In genomic region chr21:31205412-31205811, GRCh38 we compare ENCODE assay signal across 23 cellular contexts.
DNase-seq lines count a peak whose midpoint lies in the region; ATAC-seq, FAIRE-seq and TF ChIP-seq lines count a peak whose summit lies in the region.
"Had no signal": no experiment of that assay in that cellular context is flagged by ENCODE, and none has a peak within 500 bp of the region (broad histone marks: within the 10 kb centered on the region; RNA-seq: fewer than 3 reads in every experiment).

No MANE protein-coding gene starts in this region.

- H3K4me1 ChIP-seq in BLaER1 (peaks cover 72% of the 10 kb centered on the region), adipocyte (ENCODE audit: control insufficient read depth, insufficient read depth, low read length) (peaks cover 33% of the 10 kb centered on the region)
- H3K4me1 ChIP-seq: A549, Caco-2 had no signal

- H3K4me2 ChIP-seq in BLaER1: peak overlapping the region; percentile 73
- H3K4me2 ChIP-seq: A549 had no signal

- H3K4me3 Mint-ChIP-seq in mesothelial cell of epicardium: no peak overlapping the region
- no peak overlapping the region for H3K4me3 Mint-ChIP-seq in activated naive CD8-positive, alpha-beta T cell treated with anti-CD3 and anti-CD28 coated beads, Interleukin-2, amount 50 U/mL, for 24 hours
- H3K4me3 Mint-ChIP-seq: CD4-positive, CD25-positive, alpha-beta regulatory T cell; CD8-positive, alpha-beta T cell had no signal

- no peak for TF ChIP-seq CTCF in mesothelial cell of epicardium (IDR thresholded peaks at IDR 0.05; ENCODE audit: unreplicated experiment)

- H3K4me1 Mint-ChIP-seq in mesothelial cell of epicardium: no peaks in the 10 kb centered on the region
- H3K4me1 Mint-ChIP-seq in activated naive CD8-positive, alpha-beta T cell treated with anti-CD3 and anti-CD28 coated beads, Interleukin-2, amount 50 U/mL, for 24 hours: peaks cover 11% of the 10 kb centered on the region
- H3K4me1 Mint-ChIP-seq: CD4-positive, CD25-positive, alpha-beta regulatory T cell had no signal

- H3K4me3 ChIP-seq in BLaER1 (no peak overlapping the region), adipocyte (ENCODE audit: low read length) (no peak overlapping the region)
- H3K4me3 ChIP-seq: A549, GM23248 had no signal

- H3K27ac Mint-ChIP-seq in mesothelial cell of epicardium: peak overlapping the region; percentile 19
- no peak overlapping the region for H3K27ac Mint-ChIP-seq in activated naive CD8-positive, alpha-beta T cell treated with anti-CD3 and anti-CD28 coated beads, Interleukin-2, amount 50 U/mL, for 24 hours
- H3K27ac Mint-ChIP-seq: CD8-positive, alpha-beta T cell had no signal

- no peak overlapping the region; the same call in 1 of the 2 replicates for H3K9ac ChIP-seq in BLaER1
- H3K9ac ChIP-seq in adipocyte (ENCODE audit: low read length): no peak overlapping the region
- H3K9ac ChIP-seq: GM23248 had no signal

- H3K9me3 Mint-ChIP-seq in mesothelial cell of epicardium: no peaks in the 10 kb centered on the region
- no peaks in the 10 kb centered on the region for H3K9me3 Mint-ChIP-seq in activated naive CD8-positive, alpha-beta T cell treated with anti-CD3 and anti-CD28 coated beads, Interleukin-2, amount 50 U/mL, for 24 hours
- H3K9me3 Mint-ChIP-seq: CD4-positive, CD25-positive, alpha-beta regulatory T cell; CD8-positive, alpha-beta T cell had no signal

- H3K36me3 ChIP-seq in BLaER1: peaks cover 23% of the 10 kb centered on the region
- H3K36me3 ChIP-seq in adipocyte (ENCODE audit: control insufficient read depth, insufficient read depth, low read length, severe bottlenecking): no peaks in the 10 kb centered on the region
- H3K36me3 ChIP-seq: BE2C had no signal

- H4K20me1 ChIP-seq in BLaER1: no peaks in the 10 kb centered on the region

- H3K9me3 ChIP-seq in BLaER1: no peaks in the 10 kb centered on the region
- H3K9me3 ChIP-seq in adipocyte (ENCODE audit: control insufficient read depth, low read length): no peaks in the 10 kb centered on the region
- H3K9me3 ChIP-seq: A549, BE2C, Caco-2 had no signal

- H3K36me3 Mint-ChIP-seq in mesothelial cell of epicardium: peaks cover 18% of the 10 kb centered on the region
- H3K36me3 Mint-ChIP-seq in activated naive CD8-positive, alpha-beta T cell treated with anti-CD3 and anti-CD28 coated beads, Interleukin-2, amount 50 U/mL, for 24 hours (ENCODE audit: low read depth): peaks cover 14% of the 10 kb centered on the region
- H3K36me3 Mint-ChIP-seq: CD4-positive, CD25-positive, alpha-beta regulatory T cell; CD8-positive, alpha-beta T cell had no signal

- DNase-seq in adipocyte (ENCODE audit: low read depth): peak; percentile 29
- no peak for DNase-seq in mesothelial cell of epicardium (ENCODE audit: low spot score in 2 of 2, unreplicated experiment in 2 of 2)
- DNase-seq in activated naive CD8-positive, alpha-beta T cell treated with anti-CD3 and anti-CD28 coated beads, Interleukin-2, amount 50 U/mL, for 24 hours: no peak
- no peak for DNase-seq in GM12892 (ENCODE audit: insufficient read length)
- DNase-seq in HCEC 1CT: no peak
- DNase-seq: 8988T; ACHN; AML-193; Caco-2; CD4-positive, CD25-positive, alpha-beta regulatory T cell; CD8-positive, alpha-beta T cell; DMS153; DND-41; GM23248; H7 had no signal

- no peak for ATAC-seq in activated naive CD8-positive, alpha-beta T cell treated with anti-CD3 and anti-CD28 coated beads, Interleukin-2, amount 50 U/mL, for 24 hours
- ATAC-seq: A549; CD8-positive, alpha-beta T cell; HCT116 had no signal

- no peaks in the 10 kb centered on the region for H3K27me3 ChIP-seq in BLaER1
- no peaks in the 10 kb centered on the region for H3K27me3 ChIP-seq in adipocyte (replicated peaks; ENCODE audit: control insufficient read depth, insufficient read depth, low read length)
- H3K27me3 ChIP-seq: BE2C had no signal

- FAIRE-seq in GM12892 (lab: Jason Lieb, UNC): no peak
- FAIRE-seq: A549, G401.6, GM19239, H1 had no signal

- H3K27ac ChIP-seq in BLaER1: peak overlapping the region; percentile 39; the same call in 1 of the 2 replicates
- H3K27ac ChIP-seq: A549, C4-2B, GM23248 had no signal

- TF ChIP-seq POLR2A in GM12892 (IDR thresholded peaks at IDR 0.05; ENCODE audit: low read depth, low read length): no peak

- H3K27me3 Mint-ChIP-seq in mesothelial cell of epicardium (ENCODE audit: low read depth): no peaks in the 10 kb centered on the region
- H3K27me3 Mint-ChIP-seq in activated naive CD8-positive, alpha-beta T cell treated with anti-CD3 and anti-CD28 coated beads, Interleukin-2, amount 50 U/mL, for 24 hours: no peaks in the 10 kb centered on the region
